ENCODE assay signal across 2 cellular contexts in genomic region chr2:160156084-160156483, GRCh38.
TF ChIP-seq lines count a peak whose summit lies in the region.

No MANE protein-coding gene starts in this region.

TF ChIP-seq in A549, 52 proteins besides CTCF, POLR2A, EP300 and RAD21:
- TF ChIP-seq SMC3 (IDR thresholded peaks at IDR 0.05) (peak; percentile 35), CEBPB (IDR thresholded peaks at IDR 0.05) (no peak)

TF ChIP-seq in HepG2, 621 proteins besides CTCF, POLR2A, EP300 and RAD21:
- no peak for TF ChIP-seq KLF9 (CRISPR knock-in tag; IDR thresholded peaks at IDR 0.05; ENCODE audit: low read depth)
- peak; percentile 18; the same call in 1 of the 2 replicates for TF ChIP-seq STAG1 (CRISPR knock-in tag; IDR thresholded peaks at IDR 0.05)
